ENCODE assay signal across 17 cellular contexts in the genomic region with DNA sequence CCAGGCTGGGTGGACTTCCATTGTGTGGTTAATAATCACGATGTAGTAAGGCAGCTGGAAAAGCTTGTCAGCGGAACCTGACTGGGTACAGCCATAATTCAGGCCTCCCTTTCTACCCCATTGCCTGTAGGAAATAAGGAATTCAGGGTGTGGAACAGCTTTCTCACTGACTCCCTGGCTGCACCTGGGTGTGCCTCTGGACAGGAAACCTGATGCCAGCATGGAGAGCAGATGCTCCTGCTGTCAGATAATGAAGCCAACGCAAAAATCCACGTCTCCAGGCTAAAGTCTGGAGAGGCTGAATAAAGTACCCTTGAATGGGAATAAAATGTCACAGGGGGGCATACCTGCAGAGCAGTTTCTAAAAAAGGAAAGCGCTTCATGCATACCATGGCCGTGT. TPM values are rescaled to one million over a fixed set of nuclear protein-coding genes. Genes with fewer than 3 reads are reported as not detected.
DNase-seq lines count a peak whose midpoint lies in the region; ATAC-seq, FAIRE-seq and TF ChIP-seq lines count a peak whose summit lies in the region.
"Had no signal": no experiment of that assay in that cellular context is flagged by ENCODE, and none has a peak within 500 bp of the region (broad histone marks: within the 10 kb centered on the region; RNA-seq: fewer than 3 reads in every experiment).

No MANE protein-coding gene starts in this region.

- peak overlapping the region in 1 of 2 donors; percentile 35 for H3K4me3 Mint-ChIP-seq in CD14-positive monocyte
- H3K4me3 Mint-ChIP-seq: activated naive CD8-positive, alpha-beta T cell treated with anti-CD3 and anti-CD28 coated beads, Interleukin-2, amount 10 ng/mL, durations not matched to agents 7 days and 5 days; IgD-negative memory B cell; T-helper 17 cell had no signal

- peak overlapping the region in 5 of 7 donors; percentile 30 to 90 (median 50) for H3K27ac Mint-ChIP-seq in CD14-positive monocyte
- H3K27ac Mint-ChIP-seq: activated naive CD8-positive, alpha-beta T cell treated with anti-CD3 and anti-CD28 coated beads, Interleukin-2, amount 10 ng/mL, durations not matched to agents 7 days and 5 days; IgD-negative memory B cell; T-helper 17 cell had no signal

- no peak for DNase-seq in CD14-positive monocyte (ENCODE audit: low spot score)
- peak; percentile 50 for DNase-seq in NCI-H146 (lab: John Stamatoyannopoulos, UW)
- DNase-seq in NCI-H69 (lab: John Stamatoyannopoulos, UW), result peak; percentile 92
- DNase-seq in iPS-NIHi11 (ENCODE audit: low spot score), result peak; percentile 47
- no peak for DNase-seq in GM19238 (ENCODE audit: insufficient read length, low spot score)
- DNase-seq in GM12892 (ENCODE audit: insufficient read length), result no peak
- DNase-seq: activated CD4-positive, CD25-positive, alpha-beta regulatory T cell treated with anti-CD3 and anti-CD28 coated beads, Interleukin-2, amount 50 U/mL, for 72 hours; activated naive CD8-positive, alpha-beta T cell treated with anti-CD3 and anti-CD28 coated beads, Interleukin-2, amount 10 ng/mL, durations not matched to agents 7 days and 5 days; central memory CD4-positive, alpha-beta T cell; H7; NCI-H1436 treated with DMSO at 0.1 percent for 48 hours; posterior cingulate gyrus; T-helper 17 cell had no signal

- intact Hi-C loops in CD14-positive monocyte (cut with micrococcal nuclease), result loop anchor here in 1 of 2 donors (10.0 kb wide), 1 partner anchor 82 kb away; no protein-coding TSS in a partner anchor

- no peak for FAIRE-seq in GM12892 (lab: Jason Lieb, UNC)
- FAIRE-seq: islet of Langerhans had no signal

- peaks cover 73% of the 10 kb centered on the region for H3K4me1 Mint-ChIP-seq in CD14-positive monocyte
- H3K4me1 Mint-ChIP-seq: activated naive CD8-positive, alpha-beta T cell treated with anti-CD3 and anti-CD28 coated beads, Interleukin-2, amount 10 ng/mL, durations not matched to agents 7 days and 5 days had no signal

- H3K9me3 Mint-ChIP-seq in CD14-positive monocyte, result no peaks in the 10 kb centered on the region
- H3K9me3 Mint-ChIP-seq: activated naive CD8-positive, alpha-beta T cell treated with anti-CD3 and anti-CD28 coated beads, Interleukin-2, amount 10 ng/mL, durations not matched to agents 7 days and 5 days; IgD-negative memory B cell had no signal

- TF ChIP-seq POLR2A in GM12892 (IDR thresholded peaks at IDR 0.05; ENCODE audit: low read depth, low read length), result no peak

- ATAC-seq in GM21717 (IDR thresholded peaks at IDR 0.05; ENCODE audit: unreplicated experiment) (no peak), GM21737 (IDR thresholded peaks at IDR 0.05; ENCODE audit: unreplicated experiment) (no peak)
- ATAC-seq: T-helper 17 cell had no signal

- peaks cover 0 to 2% (median 0%) of the 10 kb centered on the region in 3 donors for H3K27me3 Mint-ChIP-seq in CD14-positive monocyte (ENCODE audit: low read depth in 3 of 3)

- TF ChIP-seq CTCF in CD14-positive monocyte (IDR thresholded peaks at IDR 0.05), result no peak

- H3K36me3 Mint-ChIP-seq in CD14-positive monocyte, result peaks cover 0 to 4% of the 10 kb centered on the region in 2 donors
- H3K36me3 Mint-ChIP-seq: activated naive CD8-positive, alpha-beta T cell treated with anti-CD3 and anti-CD28 coated beads, Interleukin-2, amount 10 ng/mL, durations not matched to agents 7 days and 5 days; IgD-negative memory B cell had no signal

RNA-seq across cellular contexts. Expression of a gene that starts 44.3 kb away (rescaled TPM):
- polyA plus RNA-seq in CD14-positive monocyte, result not detected
- polyA plus RNA-seq in GM12892 (2012; ENCODE audit: missing spikeins), result 3.9 TPM

Comparison
In these comparisons a context has a peak if more than half of its experiments do, and no peak if none do; other contexts are left out.
1. DNase-seq: peak in NCI-H146 (single experiment), NCI-H69 (single experiment) and iPS-NIHi11 (single experiment); none in CD14-positive monocyte (single experiment), GM19238 (single experiment) and GM12892 (single experiment).